ENCODE assay signal across 24 cellular contexts in genomic region chr12:103128862-103129501, GRCh38.
DNase-seq lines count a peak whose midpoint lies in the region; ATAC-seq, FAIRE-seq and TF ChIP-seq lines count a peak whose summit lies in the region.
"Had no signal": no experiment of that assay in that cellular context is flagged by ENCODE, and none has a peak within 500 bp of the region (broad histone marks: within the 10 kb centered on the region; RNA-seq: fewer than 3 reads in every experiment).

No MANE protein-coding gene starts in this region.

- no peaks in the 10 kb centered on the region for H3K27me3 ChIP-seq in A673 (replicated peaks; ENCODE audit: insufficient read depth, low read depth, low read length, poor library complexity)
- no peaks in the 10 kb centered on the region for H3K27me3 ChIP-seq in HepG2 (ENCODE audit: control insufficient read depth in 1 of 2, insufficient read depth in 2 of 2, low read length in 2 of 2)
- H3K27me3 ChIP-seq in pancreas = no peaks in the 10 kb centered on the region
- H3K27me3 ChIP-seq: BLaER1 had no signal

- TF ChIP-seq RAD21 in HepG2 (CRISPR knock-in tag; IDR thresholded peaks at IDR 0.05) = no peak

- CTCF ChIA-PET in A673 (lab: Charles Lee) = no interaction called here
- CTCF ChIA-PET in HepG2 (lab: Yijun Ruan, JAX; ENCODE audit: low intra/inter-chr PET ratio, low total read pairs) = no interaction called here

- H3K4me3 ChIP-seq in A673 (ENCODE audit: low read depth, low read length, poor library complexity, severe bottlenecking) (no peak overlapping the region), HepG2 (replicated peaks in 1 of 3; ENCODE audit: insufficient read depth in 1 of 3, low read depth in 2 of 3, low read length in 3 of 3) (no peak overlapping the region), pancreas (no peak overlapping the region)
- H3K4me3 ChIP-seq: BLaER1, SK-N-MC had no signal

- POLR2A ChIA-PET in A673 (lab: Charles Lee; ENCODE audit: low non-redundant PET) = no interaction called here
- POLR2A ChIA-PET in HepG2 (lab: Yijun Ruan, JAX) = no interaction called here

- WGBS in HepG2 (ENCODE audit: low lambda C conversion rate) = 0% methylated on average over 3 of the region's 3 CpGs
- WGBS in pancreas, 2 donors = 12 to 18% methylated on average over 3 of the region's 3 CpGs

- DNase-seq in A673 (ENCODE audit: low spot score) = peak; percentile 3
- DNase-seq in NCI-H146 treated with DMSO at 0.1 percent for 48 hours (lab: John Stamatoyannopoulos, UW; ENCODE audit: unreplicated experiment) = peak; percentile 24
- peak; percentile 15 for DNase-seq in HepG2 (ENCODE audit: low spot score)
- DNase-seq in pancreas = peak in 4 of 6 donors; percentile 26 to 57 (median 42)
- no peak for DNase-seq in NCI-H510A treated with DMSO at 0.1 percent for 48 hours (lab: John Stamatoyannopoulos, UW)
- DNase-seq in activated T-cell treated with anti-CD3 and anti-CD28 coated beads, Interleukin-2, amount 50 U/mL, for 1 hour = no peak
- DNase-seq: CD4-positive, CD25-positive, alpha-beta regulatory T cell; DND-41; Karpas-422; NCI-H1092 treated with DMSO at 0.1 percent for 48 hours; NCI-H1436; NCI-H1930; NCI-H2107; NCI-H446 treated with DMSO at 0.1 percent for 48 hours; NCI-H526 treated with DMSO at 0.1 percent for 48 hours; SHP77 treated with DMSO at 0.1 percent for 48 hours had no signal

- TF ChIP-seq EP300 in HepG2 (IDR thresholded peaks at IDR 0.05; ENCODE audit: low read depth in 2 of 2, low read length in 2 of 2) (no peak), HepG2 (CRISPR knock-in tag; IDR thresholded peaks at IDR 0.05; ENCODE audit: borderline replicate concordance) (no peak)

- FAIRE-seq in HepG2 (lab: Jason Lieb, UNC) (no peak), pancreas (lab: Jason Lieb, UNC) (no peak)
- FAIRE-seq: GM12892, GM19239 had no signal

- ATAC-seq in HepG2 = peak; percentile 66
- peak; percentile 83 to 98 (median 95) for ATAC-seq in pancreas
- ATAC-seq in HG03354 (IDR thresholded peaks at IDR 0.05; ENCODE audit: poor library complexity, severe bottlenecking, unreplicated experiment) = no peak
- ATAC-seq: HCT116, Panc1 had no signal

- no peak overlapping the region for H3K27ac ChIP-seq in A673 (ENCODE audit: low read depth, low read length, poor library complexity, severe bottlenecking)
- H3K27ac ChIP-seq in HepG2 (ENCODE audit: extremely low read length, insufficient read depth, low read length) = no peak overlapping the region
- H3K27ac ChIP-seq in pancreas = no peak overlapping the region
- H3K27ac ChIP-seq: BLaER1, RWPE1, SK-N-MC had no signal

- no peak overlapping the region for H2AFZ ChIP-seq in HepG2 (ENCODE audit: low read length)

- H3K36me3 ChIP-seq in A673 (ENCODE audit: insufficient read depth, low read length, poor library complexity, severe bottlenecking) (no peaks in the 10 kb centered on the region), HepG2 (replicated peaks in 1 of 2; ENCODE audit: control insufficient read depth in 1 of 2, insufficient read depth in 2 of 2, low read length in 2 of 2) (no peaks in the 10 kb centered on the region), pancreas (no peaks in the 10 kb centered on the region)
- H3K36me3 ChIP-seq: BLaER1 had no signal

- H3K9ac ChIP-seq in HepG2 (ENCODE audit: insufficient read depth, low read depth, low read length) = no peak overlapping the region
- H3K9ac ChIP-seq: BLaER1 had no signal

- no peak overlapping the region for H3K4me2 ChIP-seq in HepG2 (ENCODE audit: low read depth, low read length)
- H3K4me2 ChIP-seq: BLaER1 had no signal

- TF ChIP-seq POLR2A in HepG2 (IDR thresholded peaks at IDR 0.05; ENCODE audit: insufficient read depth in 1 of 2, low read depth in 2 of 2, low read length in 2 of 2) = no peak

- no peaks in the 10 kb centered on the region for H3K79me2 ChIP-seq in HepG2 (ENCODE audit: insufficient read depth, low read length)

- no peaks in the 10 kb centered on the region for H4K20me1 ChIP-seq in HepG2 (ENCODE audit: insufficient read depth, low read length)
- H4K20me1 ChIP-seq: BLaER1 had no signal

- in situ Hi-C loops in HepG2 (cut with HindIII; ENCODE audit: extremely low pct_ligation_motif_present, low pct_unique_long_range_greater_than_20kb) = no loop called here

- H3K9me3 ChIP-seq in A673 (ENCODE audit: low read depth, low read length, poor library complexity, severe bottlenecking) = no peaks in the 10 kb centered on the region
- peaks cover 10% of the 10 kb centered on the region; the same call in 1 of the 2 replicates for H3K9me3 ChIP-seq in HepG2 (ENCODE audit: low read length)
- no peaks in the 10 kb centered on the region for H3K9me3 ChIP-seq in pancreas

- intact Hi-C loops in A673 (cut with micrococcal nuclease; ENCODE audit: unreplicated experiment) (no loop called here), HepG2 (cut with micrococcal nuclease; ENCODE audit: unreplicated experiment) (no loop called here), pancreas (cut with DNase I) (no loop called here)

- H3K4me1 ChIP-seq in A673 (ENCODE audit: insufficient read depth, low read length, poor library complexity, severe bottlenecking) (no peaks in the 10 kb centered on the region), HepG2 (ENCODE audit: insufficient read depth, low read length) (no peaks in the 10 kb centered on the region), pancreas (peaks cover 0 to 11% (median 0%) of the 10 kb centered on the region in 3 donors)
- H3K4me1 ChIP-seq: BLaER1 had no signal

- TF ChIP-seq CTCF in A673 (conservative IDR thresholded peaks at IDR 0.05; ENCODE audit: low read depth, low read length) = no peak
- TF ChIP-seq CTCF in HepG2 (CRISPR knock-in tag; IDR thresholded peaks at IDR 0.05) = no peak
- no peak for TF ChIP-seq CTCF in pancreas (IDR thresholded peaks at IDR 0.05)

- no TSS peak for BruUV-seq in A673 (replicated peaks; lab: Mats Ljungman, UMichigan)
- no TSS peak for BruUV-seq in HepG2 (replicated peaks; lab: Mats Ljungman, UMichigan)

TF ChIP-seq in HepG2, 621 proteins besides CTCF, POLR2A, EP300 and RAD21 (continues in another document):
- TF ChIP-seq ONECUT2 (CRISPR knock-in tag; IDR thresholded peaks at IDR 0.05) (peak; percentile 49; the same call in 1 of the 2 replicates), SALL1 (CRISPR knock-in tag; IDR thresholded peaks at IDR 0.05) (no peak; the same call in 1 of the 2 replicates), FOXP1 (IDR thresholded peaks at IDR 0.05) (no peak), FOXP1 (CRISPR knock-in tag; IDR thresholded peaks at IDR 0.05) (no peak), BHLHE40 (IDR thresholded peaks at IDR 0.05; ENCODE audit: low read length) (no peak), SKI (IDR thresholded peaks at IDR 0.05; ENCODE audit: partially characterized antibody) (no peak), NCOA2 (CRISPR knock-in tag; IDR thresholded peaks at IDR 0.05) (peak; percentile 17; the same call in 1 of the 2 replicates), ZBTB10 (CRISPR knock-in tag; IDR thresholded peaks at IDR 0.05; ENCODE audit: borderline replicate concordance) (no peak), ATF7 (IDR thresholded peaks at IDR 0.05) (peak; percentile 61), ATF7 (CRISPR knock-in tag; IDR thresholded peaks at IDR 0.05) (no peak)
- TF ChIP-seq, protein P1, sequence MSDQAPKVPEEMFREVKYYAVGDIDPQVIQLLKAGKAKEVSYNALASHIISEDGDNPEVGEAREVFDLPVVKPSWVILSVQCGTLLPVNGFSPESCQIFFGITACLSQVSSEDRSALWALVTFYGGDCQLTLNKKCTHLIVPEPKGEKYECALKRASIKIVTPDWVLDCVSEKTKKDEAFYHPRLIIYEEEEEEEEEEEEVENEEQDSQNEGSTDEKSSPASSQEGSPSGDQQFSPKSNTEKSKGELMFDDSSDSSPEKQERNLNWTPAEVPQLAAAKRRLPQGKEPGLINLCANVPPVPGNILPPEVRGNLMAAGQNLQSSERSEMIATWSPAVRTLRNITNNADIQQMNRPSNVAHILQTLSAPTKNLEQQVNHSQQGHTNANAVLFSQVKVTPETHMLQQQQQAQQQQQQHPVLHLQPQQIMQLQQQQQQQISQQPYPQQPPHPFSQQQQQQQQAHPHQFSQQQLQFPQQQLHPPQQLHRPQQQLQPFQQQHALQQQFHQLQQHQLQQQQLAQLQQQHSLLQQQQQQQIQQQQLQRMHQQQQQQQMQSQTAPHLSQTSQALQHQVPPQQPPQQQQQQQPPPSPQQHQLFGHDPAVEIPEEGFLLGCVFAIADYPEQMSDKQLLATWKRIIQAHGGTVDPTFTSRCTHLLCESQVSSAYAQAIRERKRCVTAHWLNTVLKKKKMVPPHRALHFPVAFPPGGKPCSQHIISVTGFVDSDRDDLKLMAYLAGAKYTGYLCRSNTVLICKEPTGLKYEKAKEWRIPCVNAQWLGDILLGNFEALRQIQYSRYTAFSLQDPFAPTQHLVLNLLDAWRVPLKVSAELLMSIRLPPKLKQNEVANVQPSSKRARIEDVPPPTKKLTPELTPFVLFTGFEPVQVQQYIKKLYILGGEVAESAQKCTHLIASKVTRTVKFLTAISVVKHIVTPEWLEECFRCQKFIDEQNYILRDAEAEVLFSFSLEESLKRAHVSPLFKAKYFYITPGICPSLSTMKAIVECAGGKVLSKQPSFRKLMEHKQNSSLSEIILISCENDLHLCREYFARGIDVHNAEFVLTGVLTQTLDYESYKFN (CRISPR knock-in tag; conservative IDR thresholded peaks at IDR 0.05) = peak; percentile 26; the same call in 1 of the 2 replicates

Comparison
In these comparisons a context has a peak if more than half of its experiments do, and no peak if none do; other contexts are left out.
1. DNase-seq: peak in A673 (single experiment), NCI-H146 treated with DMSO at 0.1 percent for 48 hours (single experiment), HepG2 (single experiment) and pancreas (4 of 6); none in NCI-H510A treated with DMSO at 0.1 percent for 48 hours (single experiment) and activated T-cell treated with anti-CD3 and anti-CD28 coated beads, Interleukin-2, amount 50 U/mL, for 1 hour (single experiment).